Comparison of ENCODE assay signal across 8 cellular contexts in the genomic region with DNA sequence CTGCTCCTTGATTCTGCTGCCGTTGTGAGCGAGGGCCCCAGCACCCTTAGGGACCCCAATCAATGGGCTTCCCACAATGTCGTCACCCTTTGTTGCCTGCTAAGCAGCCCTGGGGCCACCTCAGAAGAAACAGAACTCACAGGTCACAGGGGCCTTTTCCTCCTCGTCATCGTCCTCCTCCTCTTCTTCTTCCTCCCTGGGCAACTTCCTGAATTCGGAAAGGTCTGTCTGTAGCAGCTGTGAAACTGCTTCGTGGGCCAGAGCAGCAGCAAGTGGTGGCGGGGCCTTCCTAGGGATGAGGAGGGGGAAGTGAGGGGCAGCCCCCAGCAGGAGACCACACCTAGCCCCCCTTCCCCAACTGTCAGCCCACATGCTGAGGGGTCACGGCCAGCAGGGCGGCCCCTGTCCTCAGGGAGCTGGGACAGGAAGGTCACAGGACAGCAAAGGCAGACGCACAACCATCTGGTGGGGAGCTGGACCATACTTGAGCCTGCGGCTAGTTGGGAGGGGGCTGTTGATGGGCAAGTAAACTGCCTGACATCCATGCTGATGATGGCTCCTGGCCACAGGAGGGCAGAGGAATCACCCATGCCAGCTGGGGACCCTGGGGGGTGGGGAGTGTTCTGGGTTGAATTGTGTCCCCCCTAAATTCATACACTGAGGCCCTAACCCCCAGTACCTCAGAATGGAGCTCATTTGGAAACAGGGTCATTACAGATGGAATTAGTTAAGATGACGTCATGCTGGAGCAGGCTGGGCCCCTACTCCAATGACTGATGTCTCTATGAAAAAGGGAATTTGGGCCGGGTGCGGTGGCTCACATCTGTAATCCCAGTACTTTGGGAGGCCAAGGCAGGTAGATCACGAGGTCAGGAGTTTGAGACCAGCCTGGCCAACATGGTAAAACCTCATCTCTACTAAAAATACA. TPM values are rescaled to one million over a fixed set of nuclear protein-coding genes. Genes with fewer than 3 reads are reported as not detected.
A peak's percentile ranks its signal among the peaks of the same experiment; 100 is the strongest.
DNase-seq lines count a peak whose midpoint lies in the region; ATAC-seq and TF ChIP-seq lines count a peak whose summit lies in the region.

No MANE protein-coding gene starts in this region.

- H3K27me3 ChIP-seq in SK-N-SH (ENCODE audit: insufficient read depth) = no peaks in the 10 kb centered on the region
- H3K27me3 ChIP-seq in left lung = no peaks in the 10 kb centered on the region
- no peaks in the 10 kb centered on the region for H3K27me3 ChIP-seq in stomach smooth muscle (ENCODE audit: control insufficient read depth in 1 of 2, insufficient read depth in 2 of 2, low read length in 2 of 2)

- H3K9me2 ChIP-seq in SK-N-SH = no peaks in the 10 kb centered on the region

- H3K27ac ChIP-seq in SK-N-SH (ENCODE audit: low read depth in 2 of 2, low read length in 1 of 2) = 0 out of 4 replicates have a peak overlapping the region, but pooled peaks have one; percentile 89 to 95
- peak overlapping the region; percentile 96 to 98 for H3K27ac ChIP-seq in left lung
- H3K27ac ChIP-seq in stomach smooth muscle (ENCODE audit: low read length) = peak overlapping the region; percentile 93

- intact Hi-C loops in left lung (cut with DNase I) = loop anchor here in 1 of 2 donors (10.0 kb wide), 1 partner anchor 225 kb away; no protein-coding TSS in a partner anchor

- ATAC-seq in SK-N-SH treated with all-trans-retinoic acid at 6 μM for 48 hours (no peak), left lung (no peak)
- no peak for ATAC-seq in activated T-helper 17 cell treated with anti-CD3 and anti-CD28 coated beads, Interleukin-2, amount 50 U/mL, for 72 hours (replicated peaks)

- no peak overlapping the region for H3K4me2 ChIP-seq in SK-N-SH

- H3K27me3 Mint-ChIP-seq in activated T-helper 17 cell treated with anti-CD3 and anti-CD28 coated beads, Interleukin-2, amount 50 U/mL, for 72 hours = no peaks in the 10 kb centered on the region

- H2AFZ ChIP-seq in SK-N-SH (ENCODE audit: low read depth) = no peak overlapping the region

- CTCF ChIA-PET in SK-N-SH (lab: Yijun Ruan, JAX) = interaction anchor here (0.6 to 8.6 kb wide), 32 partner anchors 10 to 293 kb away, joined by 3 to 173 read pairs (median 8); partner anchors contain the start of genes MAPK1, PPIL2, PPM1F and YPEL1

- H3K9me3 Mint-ChIP-seq in activated T-helper 17 cell treated with anti-CD3 and anti-CD28 coated beads, Interleukin-2, amount 50 U/mL, for 72 hours = no peaks in the 10 kb centered on the region

- WGBS in SK-N-SH (ENCODE audit: low lambda C conversion rate) = 92% methylated on average over 16 of the region's 16 CpGs

- H3K27ac Mint-ChIP-seq in activated T-helper 17 cell treated with anti-CD3 and anti-CD28 coated beads, Interleukin-2, amount 50 U/mL, for 72 hours = peak overlapping the region; percentile 87

- H3K4me3 Mint-ChIP-seq in activated T-helper 17 cell treated with anti-CD3 and anti-CD28 coated beads, Interleukin-2, amount 50 U/mL, for 72 hours = peak overlapping the region; percentile 84

- H3K36me3 Mint-ChIP-seq in activated T-helper 17 cell treated with anti-CD3 and anti-CD28 coated beads, Interleukin-2, amount 50 U/mL, for 72 hours (ENCODE audit: low read depth) = peaks cover 10% of the 10 kb centered on the region

- DNase-seq in SK-N-SH (no peak), left lung (peak; percentile 56 to 80), mesenteric fat pad (ENCODE audit: low spot score) (no peak), NCI-H774 (lab: John Stamatoyannopoulos, UW) (no peak)
- DNase-seq in stimulated activated CD4-positive, alpha-beta T cell treated with anti-CD3 and anti-CD28 coated beads, Interleukin-12 subunit alpha, Interleukin-12 subunit beta, amount 100 ng/mL, for 4 hours = no peak

- H3K4me3 ChIP-seq in SK-N-SH (ENCODE audit: low read depth in 2 of 2, low read length in 1 of 2) = no peak overlapping the region
- peak overlapping the region in 1 of 2 donors; percentile 1 for H3K4me3 ChIP-seq in left lung
- no peak overlapping the region for H3K4me3 ChIP-seq in stomach smooth muscle (ENCODE audit: low read length in 2 of 2)

- H3K4me1 ChIP-seq in SK-N-SH (ENCODE audit: control insufficient read depth in 1 of 2, insufficient read depth in 2 of 2, low read depth in 1 of 2, low read length in 1 of 2) (peaks cover 23 to 49% of the 10 kb centered on the region in 2 experiments; a peak in 3 of 4 replicates), left lung (peaks cover 35 to 93% of the 10 kb centered on the region in 2 donors), stomach smooth muscle (ENCODE audit: control insufficient read depth, insufficient read depth, low read length) (peaks cover 60% of the 10 kb centered on the region)

- no peaks in the 10 kb centered on the region for H4K20me1 ChIP-seq in SK-N-SH (ENCODE audit: insufficient read depth)

- peaks cover 33% of the 10 kb centered on the region for H3F3A ChIP-seq in SK-N-SH (replicated peaks; ENCODE audit: insufficient read depth)

- H3K4me1 Mint-ChIP-seq in activated T-helper 17 cell treated with anti-CD3 and anti-CD28 coated beads, Interleukin-2, amount 50 U/mL, for 72 hours = peaks cover 20% of the 10 kb centered on the region

- H3K36me3 ChIP-seq in SK-N-SH (replicated peaks in 1 of 2; ENCODE audit: control insufficient read depth in 1 of 2, insufficient read depth in 2 of 2, low read length in 1 of 2) = peaks cover 13 to 16% of the 10 kb centered on the region in 2 experiments
- H3K36me3 ChIP-seq in left lung = peaks cover 0 to 30% of the 10 kb centered on the region in 2 donors
- peaks cover 4% of the 10 kb centered on the region in 2 donors for H3K36me3 ChIP-seq in stomach smooth muscle (ENCODE audit: control insufficient read depth in 2 of 2, insufficient read depth in 2 of 2, low read length in 2 of 2)

- no peak for TF ChIP-seq EP300 in SK-N-SH (IDR thresholded peaks at IDR 0.05; ENCODE audit: borderline replicate concordance in 1 of 2, low read depth in 1 of 2, low read length in 1 of 2)

- no peak overlapping the region for H3K9ac ChIP-seq in SK-N-SH
- no peak overlapping the region for H3K9ac ChIP-seq in stomach smooth muscle (ENCODE audit: low read length in 2 of 2)

- TF ChIP-seq CTCF in SK-N-SH (IDR thresholded peaks at IDR 0.05) (no peak), left lung (IDR thresholded peaks at IDR 0.05) (no peak)

- POLR2A ChIA-PET in SK-N-SH (lab: Yijun Ruan, JAX) = interaction anchor here (0.6 to 1.8 kb wide), 4 partner anchors 13 to 206 kb away, joined by 3 to 10 read pairs (median 6); partner anchors contain the start of genes PPM1F and YPEL1

- H3K79me2 ChIP-seq in SK-N-SH (ENCODE audit: insufficient read depth) = peaks cover 40% of the 10 kb centered on the region; the same call in 1 of the 2 replicates

- H3K9me3 ChIP-seq in SK-N-SH = no peaks in the 10 kb centered on the region
- no peaks in the 10 kb centered on the region for H3K9me3 ChIP-seq in left lung
- no peaks in the 10 kb centered on the region for H3K9me3 ChIP-seq in stomach smooth muscle (ENCODE audit: control insufficient read depth in 2 of 2, low read length in 2 of 2)

- TF ChIP-seq RAD21 in SK-N-SH (IDR thresholded peaks at IDR 0.05; ENCODE audit: low read length) = no peak

TF ChIP-seq in SK-N-SH, 30 proteins besides CTCF, POLR2A, EP300 and RAD21 (continues in another document):
- TF ChIP-seq TCF12 (IDR thresholded peaks at IDR 0.05) = no peak
- no peak for TF ChIP-seq RFX5 (IDR thresholded peaks at IDR 0.05; ENCODE audit: low read length)
- TF ChIP-seq EZH2phosphoT487 (IDR thresholded peaks at IDR 0.05; ENCODE audit: borderline replicate concordance, low read depth) = no peak
- TF ChIP-seq, protein P1, sequence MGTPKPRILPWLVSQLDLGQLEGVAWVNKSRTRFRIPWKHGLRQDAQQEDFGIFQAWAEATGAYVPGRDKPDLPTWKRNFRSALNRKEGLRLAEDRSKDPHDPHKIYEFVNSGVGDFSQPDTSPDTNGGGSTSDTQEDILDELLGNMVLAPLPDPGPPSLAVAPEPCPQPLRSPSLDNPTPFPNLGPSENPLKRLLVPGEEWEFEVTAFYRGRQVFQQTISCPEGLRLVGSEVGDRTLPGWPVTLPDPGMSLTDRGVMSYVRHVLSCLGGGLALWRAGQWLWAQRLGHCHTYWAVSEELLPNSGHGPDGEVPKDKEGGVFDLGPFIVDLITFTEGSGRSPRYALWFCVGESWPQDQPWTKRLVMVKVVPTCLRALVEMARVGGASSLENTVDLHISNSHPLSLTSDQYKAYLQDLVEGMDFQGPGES (IDR thresholded peaks at IDR 0.05; ENCODE audit: low read depth, low read length) = no peak
- no peak for TF ChIP-seq NFIC (IDR thresholded peaks at IDR 0.05; ENCODE audit: borderline replicate concordance)
- no peak for TF ChIP-seq MEF2A (IDR thresholded peaks at IDR 0.05; ENCODE audit: borderline replicate concordance, low read depth)

TF ChIP-seq in SK-N-SH treated with all-trans-retinoic acid at 6 μM for 48 hours, 23 proteins besides CTCF, POLR2A, EP300 and RAD21 (continues in another document):
- TF ChIP-seq, protein P2, sequence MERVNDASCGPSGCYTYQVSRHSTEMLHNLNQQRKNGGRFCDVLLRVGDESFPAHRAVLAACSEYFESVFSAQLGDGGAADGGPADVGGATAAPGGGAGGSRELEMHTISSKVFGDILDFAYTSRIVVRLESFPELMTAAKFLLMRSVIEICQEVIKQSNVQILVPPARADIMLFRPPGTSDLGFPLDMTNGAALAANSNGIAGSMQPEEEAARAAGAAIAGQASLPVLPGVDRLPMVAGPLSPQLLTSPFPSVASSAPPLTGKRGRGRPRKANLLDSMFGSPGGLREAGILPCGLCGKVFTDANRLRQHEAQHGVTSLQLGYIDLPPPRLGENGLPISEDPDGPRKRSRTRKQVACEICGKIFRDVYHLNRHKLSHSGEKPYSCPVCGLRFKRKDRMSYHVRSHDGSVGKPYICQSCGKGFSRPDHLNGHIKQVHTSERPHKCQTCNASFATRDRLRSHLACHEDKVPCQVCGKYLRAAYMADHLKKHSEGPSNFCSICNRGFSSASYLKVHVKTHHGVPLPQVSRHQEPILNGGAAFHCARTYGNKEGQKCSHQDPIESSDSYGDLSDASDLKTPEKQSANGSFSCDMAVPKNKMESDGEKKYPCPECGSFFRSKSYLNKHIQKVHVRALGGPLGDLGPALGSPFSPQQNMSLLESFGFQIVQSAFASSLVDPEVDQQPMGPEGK (CRISPR knock-in tag; IDR thresholded peaks at IDR 0.05; ENCODE audit: borderline replicate concordance) = no peak
- no peak for TF ChIP-seq ZNF70 (CRISPR knock-in tag; IDR thresholded peaks at IDR 0.05)
- TF ChIP-seq RARB (CRISPR knock-in tag; IDR thresholded peaks at IDR 0.05) = no peak
- TF ChIP-seq ZFP30 (CRISPR knock-in tag; IDR thresholded peaks at IDR 0.05) = no peak

RNA-seq across cellular contexts. Expression of gene PPM1F, which starts 13.0 kb away (rescaled TPM):
- 29.6 and 33.8 TPM in 2 replicates for polyA plus RNA-seq in SK-N-SH (2012; rRNA removed)
- 16.4 and 24.2 TPM in 2 replicates for polyA plus RNA-seq in SK-N-SH (2012; cell fraction: cytosol; rRNA removed)
- 42.7 and 51.1 TPM in 2 replicates for polyA plus RNA-seq in SK-N-SH (2012; cell fraction: nucleus; rRNA removed)
- 10 to 100 TPM; 17.3 to 20.3 TPM for total RNA-seq in activated T-helper 17 cell treated with anti-CD3 and anti-CD28 coated beads, Interleukin-2, amount 50 U/mL, for 72 hours
- total RNA-seq in left lung (10 to 100 TPM; 31.0 to 55.8 TPM), mesenteric fat pad (44.5 TPM)

RNA-seq across cellular contexts. Expression of gene TOP3B, which starts 42.9 kb away (rescaled TPM):
- 14.4 and 17.4 TPM in 2 replicates for polyA plus RNA-seq in SK-N-SH (2012; rRNA removed)
- 5.6 and 9.3 TPM in 2 replicates for polyA plus RNA-seq in SK-N-SH (2012; cell fraction: cytosol; rRNA removed)
- 81.6 and 88.5 TPM in 2 replicates for polyA plus RNA-seq in SK-N-SH (2012; cell fraction: nucleus; rRNA removed)
- total RNA-seq in activated T-helper 17 cell treated with anti-CD3 and anti-CD28 coated beads, Interleukin-2, amount 50 U/mL, for 72 hours = 10 to 100 TPM; 34.6 to 42.3 TPM
- total RNA-seq in left lung (10 to 100 TPM; 22.5 to 33.6 TPM), mesenteric fat pad (18.4 TPM)

Comparison
In these comparisons a context has a peak if more than half of its experiments do, and no peak if none do; other contexts are left out.
1. DNase-seq: peak in left lung (2 of 2); none in SK-N-SH (single experiment), mesenteric fat pad (single experiment), NCI-H774 (single experiment) and stimulated activated CD4-positive, alpha-beta T cell treated with anti-CD3 and anti-CD28 coated beads, Interleukin-12 subunit alpha, Interleukin-12 subunit beta, amount 100 ng/mL, for 4 hours (single experiment).
2. Peak in every context shown above with its lines, with median percentiles within 50 percentile points of each other: H3K27ac ChIP-seq.